Comparison of ENCODE assay signal across 8 cellular contexts in the genomic region with DNA sequence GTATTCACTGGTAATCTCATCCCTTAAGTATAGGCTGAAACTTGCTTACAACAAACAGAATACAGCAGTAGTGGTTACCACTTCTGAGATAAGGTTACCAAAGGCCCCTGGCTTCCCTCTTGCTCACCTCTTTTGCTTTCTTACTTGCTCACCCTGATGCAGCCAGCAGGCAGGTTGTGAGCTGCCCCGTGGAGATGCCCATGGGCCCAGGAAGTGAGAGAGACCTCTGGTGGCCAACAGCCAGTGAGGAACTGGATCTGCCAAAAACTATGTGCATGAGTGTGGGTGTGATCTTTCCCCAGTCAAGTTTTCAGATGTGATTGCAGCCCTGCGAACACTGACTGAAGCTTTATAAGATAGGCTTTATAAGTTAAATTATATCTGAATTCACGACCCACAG. TPM values are rescaled to one million over a fixed set of nuclear protein-coding genes. Genes with fewer than 3 reads are reported as not detected.
DNase-seq lines count a peak whose midpoint lies in the region; ATAC-seq and TF ChIP-seq lines count a peak whose summit lies in the region.

No MANE protein-coding gene starts in this region.

- H3F3A ChIP-seq in Loucy (ENCODE audit: low read depth): no peaks in the 10 kb centered on the region

- H4K20me1 ChIP-seq in Loucy (ENCODE audit: insufficient read depth, low read length, poor library complexity, severe bottlenecking): no peaks in the 10 kb centered on the region

- H3K4me1 Mint-ChIP-seq in endodermal cell: peaks cover 10% of the 10 kb centered on the region
- peaks cover 20% of the 10 kb centered on the region for H3K4me1 Mint-ChIP-seq in activated T-helper 1 cell treated with anti-CD3 and anti-CD28 coated beads, Interleukin-12 subunit alpha, Interleukin-12 subunit beta, Interleukin-2, Interleukin-4 antibody, amounts not matched to agents 30 ng/mL and 10 ng/mL and 1 ng/mL, durations not matched to agents 14 hours and 24 hours and 36 hours (ENCODE audit: low read depth)

- no peak overlapping the region for H3K4me3 ChIP-seq in Loucy (ENCODE audit: low read length, poor library complexity, severe bottlenecking)
- no peak overlapping the region for H3K4me3 ChIP-seq in endodermal cell (ENCODE audit: low read length)

- no peak overlapping the region for H3K9ac ChIP-seq in Loucy (ENCODE audit: low read depth, low read length, poor library complexity, severe bottlenecking)
- no peak overlapping the region for H3K9ac ChIP-seq in endodermal cell (ENCODE audit: extremely low read depth, low read length, poor library complexity, severe bottlenecking)

- intact Hi-C loops in activated T-helper 1 cell treated with anti-CD3 and anti-CD28 coated beads, Interleukin-12 subunit alpha, Interleukin-12 subunit beta, Interleukin-2, Interleukin-4 antibody, amounts not matched to agents 30 ng/mL and 10 ng/mL and 1 ng/mL, durations not matched to agents 14 hours and 24 hours and 36 hours (cut with micrococcal nuclease): loop anchor here (1.0 kb wide), 1 partner anchor 202 kb away; no protein-coding TSS in a partner anchor

- no peaks in the 10 kb centered on the region for H3K79me2 ChIP-seq in Loucy (ENCODE audit: insufficient read depth, low read length)

- H3K27me3 ChIP-seq in Loucy (ENCODE audit: insufficient read depth, low read length, poor library complexity, severe bottlenecking): no peaks in the 10 kb centered on the region
- H3K27me3 ChIP-seq in endodermal cell (ENCODE audit: control insufficient read depth, insufficient read depth, low read length, poor library complexity, severe bottlenecking): no peaks in the 10 kb centered on the region

- no peak overlapping the region for H3K4me2 ChIP-seq in Loucy (ENCODE audit: low read depth, low read length, poor library complexity, severe bottlenecking)

- no peak overlapping the region for H3K27ac Mint-ChIP-seq in endodermal cell
- H3K27ac Mint-ChIP-seq in activated T-helper 1 cell treated with anti-CD3 and anti-CD28 coated beads, Interleukin-12 subunit alpha, Interleukin-12 subunit beta, Interleukin-2, Interleukin-4 antibody, amounts not matched to agents 30 ng/mL and 10 ng/mL and 1 ng/mL, durations not matched to agents 14 hours and 24 hours and 36 hours: no peak overlapping the region

- no peaks in the 10 kb centered on the region for H3K9me2 ChIP-seq in Loucy (replicated peaks; ENCODE audit: low read depth, low read length)

- H3K9me3 Mint-ChIP-seq in endodermal cell: no peaks in the 10 kb centered on the region
- no peaks in the 10 kb centered on the region for H3K9me3 Mint-ChIP-seq in activated T-helper 1 cell treated with anti-CD3 and anti-CD28 coated beads, Interleukin-12 subunit alpha, Interleukin-12 subunit beta, Interleukin-2, Interleukin-4 antibody, amounts not matched to agents 30 ng/mL and 10 ng/mL and 1 ng/mL, durations not matched to agents 14 hours and 24 hours and 36 hours

- H3K36me3 ChIP-seq in Loucy (ENCODE audit: insufficient read depth, low read length) (no peaks in the 10 kb centered on the region), endodermal cell (ENCODE audit: control insufficient read depth, insufficient read depth, low read length) (no peaks in the 10 kb centered on the region)

- DNase-seq in ELF-1 (ENCODE audit: low read depth, low spot score) (peak; percentile 46), endodermal cell (peak; percentile 79), NCI-H345 treated with DMSO at 0.1 percent for 48 hours (lab: John Stamatoyannopoulos, UW; ENCODE audit: unreplicated experiment) (no peak), left lobe of liver (ENCODE audit: low spot score) (no peak)
- no peak for DNase-seq in stimulated activated naive CD4-positive, alpha-beta T cell treated with Interleukin-2 at 50 U/mL for 16 hours (lab: John Stamatoyannopoulos, UW)
- DNase-seq in activated T-helper 1 cell treated with anti-CD3 and anti-CD28 coated beads, Interleukin-12 subunit alpha, Interleukin-12 subunit beta, Interleukin-2, Interleukin-4 antibody, amounts not matched to agents 30 ng/mL and 10 ng/mL and 1 ng/mL, durations not matched to agents 14 hours and 24 hours and 36 hours (ENCODE audit: low spot score): no peak

- TF ChIP-seq CTCF in Loucy (conservative IDR thresholded peaks at IDR 0.05; ENCODE audit: low read length) (peak; percentile 57), endodermal cell (conservative IDR thresholded peaks at IDR 0.05) (peak; percentile 79)

- H3K4me3 Mint-ChIP-seq in endodermal cell: no peak overlapping the region
- no peak overlapping the region for H3K4me3 Mint-ChIP-seq in activated T-helper 1 cell treated with anti-CD3 and anti-CD28 coated beads, Interleukin-12 subunit alpha, Interleukin-12 subunit beta, Interleukin-2, Interleukin-4 antibody, amounts not matched to agents 30 ng/mL and 10 ng/mL and 1 ng/mL, durations not matched to agents 14 hours and 24 hours and 36 hours

- no peaks in the 10 kb centered on the region for H3K9me3 ChIP-seq in Loucy (ENCODE audit: insufficient read depth, low read depth, low read length)
- H3K9me3 ChIP-seq in endodermal cell (ENCODE audit: control insufficient read depth, low read length): no peaks in the 10 kb centered on the region

- H2AFZ ChIP-seq in Loucy (ENCODE audit: low read length): peak overlapping the region; percentile 71

- H3K4me1 ChIP-seq in Loucy (ENCODE audit: insufficient read depth, low read length, poor library complexity, severe bottlenecking): peaks cover 14% of the 10 kb centered on the region
- H3K4me1 ChIP-seq in endodermal cell (ENCODE audit: control insufficient read depth, insufficient read depth, low read length): peaks cover 4% of the 10 kb centered on the region

- no peaks in the 10 kb centered on the region for H3K36me3 Mint-ChIP-seq in endodermal cell (ENCODE audit: low read depth)
- no peaks in the 10 kb centered on the region for H3K36me3 Mint-ChIP-seq in activated T-helper 1 cell treated with anti-CD3 and anti-CD28 coated beads, Interleukin-12 subunit alpha, Interleukin-12 subunit beta, Interleukin-2, Interleukin-4 antibody, amounts not matched to agents 30 ng/mL and 10 ng/mL and 1 ng/mL, durations not matched to agents 14 hours and 24 hours and 36 hours (ENCODE audit: low read depth)

- 58% methylated on average over 1 of the region's 3 CpGs; no CpG with 5 or more reads in 1 of the 2 experiments for WGBS in endodermal cell (ENCODE audit: insufficient coverage in 1 of 2, insufficient read length in 1 of 2), 2 experiments

- no peak overlapping the region for H3K27ac ChIP-seq in endodermal cell (ENCODE audit: low read depth, low read length)

- ATAC-seq in GM21381 (IDR thresholded peaks at IDR 0.05; ENCODE audit: unreplicated experiment) (peak; percentile 77), left lobe of liver (no peak)

- H3K27me3 Mint-ChIP-seq in endodermal cell (ENCODE audit: insufficient read depth): no peaks in the 10 kb centered on the region
- no peaks in the 10 kb centered on the region for H3K27me3 Mint-ChIP-seq in activated T-helper 1 cell treated with anti-CD3 and anti-CD28 coated beads, Interleukin-12 subunit alpha, Interleukin-12 subunit beta, Interleukin-2, Interleukin-4 antibody, amounts not matched to agents 30 ng/mL and 10 ng/mL and 1 ng/mL, durations not matched to agents 14 hours and 24 hours and 36 hours (ENCODE audit: insufficient read depth)

RNA-seq across cellular contexts. Expression of a gene that starts 48.7 kb away (rescaled TPM):
- 1 to 10 TPM; 1.2 to 1.6 TPM for total RNA-seq in endodermal cell
- 2.9 TPM for polyA plus RNA-seq in endodermal cell (2013, experiment 1 of 2)
- 2.3 TPM for polyA plus RNA-seq in endodermal cell (2013, experiment 2 of 2)
- 1.1 and 1.2 TPM in 2 replicates for total RNA-seq in activated T-helper 1 cell treated with anti-CD3 and anti-CD28 coated beads, Interleukin-12 subunit alpha, Interleukin-12 subunit beta, Interleukin-2, Interleukin-4 antibody, amounts not matched to agents 30 ng/mL and 10 ng/mL and 1 ng/mL, durations not matched to agents 14 hours and 24 hours and 36 hours
- 1.5 TPM for total RNA-seq in left lobe of liver

Comparison
In these comparisons a context has a peak if more than half of its experiments do, and no peak if none do; other contexts are left out.
1. DNase-seq: peak in ELF-1 (single experiment) and endodermal cell (single experiment); none in NCI-H345 treated with DMSO at 0.1 percent for 48 hours (single experiment), stimulated activated naive CD4-positive, alpha-beta T cell treated with Interleukin-2 at 50 U/mL for 16 hours (single experiment), activated T-helper 1 cell treated with anti-CD3 and anti-CD28 coated beads, Interleukin-12 subunit alpha, Interleukin-12 subunit beta, Interleukin-2, Interleukin-4 antibody, amounts not matched to agents 30 ng/mL and 10 ng/mL and 1 ng/mL, durations not matched to agents 14 hours and 24 hours and 36 hours (single experiment) and left lobe of liver (single experiment).